ENCODE assay signal across 1 cellular context in the genomic region with DNA sequence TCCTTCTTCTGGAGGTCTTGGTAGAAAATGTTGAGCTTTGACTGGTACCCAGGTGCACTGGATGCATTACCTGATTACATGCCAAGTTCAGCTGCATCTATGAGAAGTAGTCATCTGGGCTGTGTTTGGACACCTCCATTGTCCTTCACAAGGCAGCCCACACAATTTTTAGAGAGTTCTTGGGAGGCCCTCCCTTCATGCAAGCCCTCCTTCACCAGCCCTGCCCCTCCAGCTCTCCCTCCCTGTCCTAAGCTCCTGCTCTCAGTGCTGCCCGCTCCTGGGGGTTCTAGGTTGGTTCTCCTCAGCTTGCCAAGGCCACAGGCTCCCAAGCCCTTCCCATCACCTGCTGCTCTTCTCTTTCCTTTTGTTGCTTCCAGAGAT.
TF ChIP-seq lines count a peak whose summit lies in the region.

No MANE protein-coding gene starts in this region.

TF ChIP-seq in HepG2, 621 proteins besides CTCF, POLR2A, EP300 and RAD21:
- TF ChIP-seq PCBP2 (optimal IDR thresholded peaks at IDR 0.05; ENCODE audit: low read depth, low read length, poor library complexity, severe bottlenecking) (no peak), IKZF1 (IDR thresholded peaks at IDR 0.05) (no peak), ZNF10 (CRISPR knock-in tag; IDR thresholded peaks at IDR 0.05; ENCODE audit: borderline replicate concordance, low read depth) (no peak), XRCC5 (optimal IDR thresholded peaks at IDR 0.05; ENCODE audit: low read length) (no peak), ARID2 (CRISPR knock-in tag; IDR thresholded peaks at IDR 0.05; ENCODE audit: borderline replicate concordance) (no peak), ISX (CRISPR knock-in tag; conservative IDR thresholded peaks at IDR 0.05) (no peak), NFKBIZ (CRISPR knock-in tag; IDR thresholded peaks at IDR 0.05) (no peak), FOXK1 (CRISPR knock-in tag; IDR thresholded peaks at IDR 0.05; ENCODE audit: borderline replicate concordance, low read depth) (no peak), ZNF816 (CRISPR knock-in tag; IDR thresholded peaks at IDR 0.05; ENCODE audit: borderline replicate concordance) (no peak)
- TF ChIP-seq, protein P1, sequence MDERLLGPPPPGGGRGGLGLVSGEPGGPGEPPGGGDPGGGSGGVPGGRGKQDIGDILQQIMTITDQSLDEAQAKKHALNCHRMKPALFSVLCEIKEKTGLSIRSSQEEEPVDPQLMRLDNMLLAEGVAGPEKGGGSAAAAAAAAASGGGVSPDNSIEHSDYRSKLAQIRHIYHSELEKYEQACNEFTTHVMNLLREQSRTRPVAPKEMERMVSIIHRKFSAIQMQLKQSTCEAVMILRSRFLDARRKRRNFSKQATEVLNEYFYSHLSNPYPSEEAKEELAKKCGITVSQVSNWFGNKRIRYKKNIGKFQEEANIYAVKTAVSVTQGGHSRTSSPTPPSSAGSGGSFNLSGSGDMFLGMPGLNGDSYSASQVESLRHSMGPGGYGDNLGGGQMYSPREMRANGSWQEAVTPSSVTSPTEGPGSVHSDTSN (CRISPR knock-in tag; IDR thresholded peaks at IDR 0.05) = no peak
- TF ChIP-seq, protein P2, sequence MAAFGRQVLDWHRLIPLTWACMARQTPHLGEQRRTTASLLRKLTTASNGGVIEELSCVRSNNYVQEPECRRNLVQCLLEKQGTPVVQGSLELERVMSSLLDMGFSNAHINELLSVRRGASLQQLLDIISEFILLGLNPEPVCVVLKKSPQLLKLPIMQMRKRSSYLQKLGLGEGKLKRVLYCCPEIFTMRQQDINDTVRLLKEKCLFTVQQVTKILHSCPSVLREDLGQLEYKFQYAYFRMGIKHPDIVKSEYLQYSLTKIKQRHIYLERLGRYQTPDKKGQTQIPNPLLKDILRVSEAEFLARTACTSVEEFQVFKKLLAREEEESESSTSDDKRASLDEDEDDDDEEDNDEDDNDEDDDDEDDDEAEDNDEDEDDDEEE (CRISPR knock-in tag; IDR thresholded peaks at IDR 0.05) = no peak
